ENCODE assay signal across 19 cellular contexts in the genomic region with DNA sequence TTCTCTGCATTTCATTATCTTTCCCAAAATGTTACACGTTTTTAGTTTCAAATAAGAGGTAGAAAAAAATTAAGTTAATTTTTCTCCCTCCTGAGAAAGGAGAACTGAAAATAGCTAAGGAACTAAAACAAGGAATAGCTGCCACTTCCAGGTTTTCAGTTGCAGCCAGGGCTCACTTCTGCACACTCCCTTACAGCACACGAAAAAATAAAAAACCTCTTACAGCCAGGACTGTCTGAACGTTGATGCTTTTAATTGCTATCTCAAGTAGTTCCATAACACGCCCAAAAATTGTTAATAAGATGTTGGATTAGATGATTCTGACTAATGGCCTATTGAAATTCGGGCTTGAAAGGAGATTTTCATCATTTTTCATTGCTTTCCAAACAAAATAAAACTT.
DNase-seq lines count a peak whose midpoint lies in the region; ATAC-seq and TF ChIP-seq lines count a peak whose summit lies in the region.
"Had no signal": no experiment of that assay in that cellular context is flagged by ENCODE, and none has a peak within 500 bp of the region (broad histone marks: within the 10 kb centered on the region; RNA-seq: fewer than 3 reads in every experiment).

No MANE protein-coding gene starts in this region.

- no peak overlapping the region for H3K4me3 ChIP-seq in BLaER1 treated with 17β-estradiol and CSF1 and Interleukin-3, amounts not matched to agents 10 nM and 100 nM
- no peak overlapping the region for H3K4me3 ChIP-seq in fibroblast of the aortic adventitia (ENCODE audit: low read depth, low read length)
- H3K4me3 ChIP-seq in thoracic aorta: peak overlapping the region; percentile 37
- H3K4me3 ChIP-seq: A549, Peyer's patch had no signal

- no peaks in the 10 kb centered on the region for H3K27me3 ChIP-seq in BLaER1 treated with 17β-estradiol and CSF1 and Interleukin-3, amounts not matched to agents 10 nM and 100 nM
- H3K27me3 ChIP-seq in thoracic aorta (replicated peaks; ENCODE audit: insufficient read depth): no peaks in the 10 kb centered on the region
- H3K27me3 ChIP-seq: Peyer's patch had no signal

- TF ChIP-seq CTCF in fibroblast of the aortic adventitia (IDR thresholded peaks at IDR 0.05; ENCODE audit: insufficient read depth, low read length) (no peak), thoracic aorta (IDR thresholded peaks at IDR 0.05) (no peak)

- H3K4me3 Mint-ChIP-seq in natural killer cell treated with Interleukin-12 subunit alpha and Interleukin-12 subunit beta and Interleukin-15 and Interleukin-18, amount 100 ng/mL, for 72 hours: no peak overlapping the region
- H3K4me3 Mint-ChIP-seq: H9 had no signal

- ATAC-seq in thoracic aorta (ENCODE audit: insufficient number of reproducible peaks, low FRiP score, low read depth) (no peak), GM18498 (IDR thresholded peaks at IDR 0.05; ENCODE audit: unreplicated experiment) (no peak)
- no peak for ATAC-seq in natural killer cell treated with Interleukin-12 subunit alpha and Interleukin-12 subunit beta and Interleukin-15 and Interleukin-18, amount 100 ng/mL, for 72 hours
- ATAC-seq: A549, Right ventricle myocardium inferior, SK-N-SH treated with all-trans-retinoic acid at 6 μM for 48 hours had no signal

- H3K27ac ChIP-seq in BLaER1 treated with 17β-estradiol and CSF1 and Interleukin-3, amounts not matched to agents 10 nM and 100 nM: peak overlapping the region in 3 of 11 experiments; percentile 11 to 96 (median 94); a peak in 4 of 22 replicates
- H3K27ac ChIP-seq in thoracic aorta: peak overlapping the region; percentile 21 to 45
- H3K27ac ChIP-seq: A549, C4-2B, HL-60, Peyer's patch had no signal

- H3K27ac Mint-ChIP-seq in natural killer cell treated with Interleukin-12 subunit alpha and Interleukin-12 subunit beta and Interleukin-15 and Interleukin-18, amount 100 ng/mL, for 72 hours: no peak overlapping the region
- H3K27ac Mint-ChIP-seq: H9 had no signal

- no peaks in the 10 kb centered on the region for H3K4me1 Mint-ChIP-seq in natural killer cell treated with Interleukin-12 subunit alpha and Interleukin-12 subunit beta and Interleukin-15 and Interleukin-18, amount 100 ng/mL, for 72 hours (ENCODE audit: low read depth in 2 of 2)
- H3K4me1 Mint-ChIP-seq: H9 had no signal

- no peaks in the 10 kb centered on the region for H3K9me3 Mint-ChIP-seq in natural killer cell treated with Interleukin-12 subunit alpha and Interleukin-12 subunit beta and Interleukin-15 and Interleukin-18, amount 100 ng/mL, for 72 hours

- no peaks in the 10 kb centered on the region for H4K20me1 ChIP-seq in BLaER1 treated with 17β-estradiol and CSF1 and Interleukin-3, amounts not matched to agents 10 nM and 100 nM

- H3K4me1 ChIP-seq in BLaER1 treated with 17β-estradiol and CSF1 and Interleukin-3, amounts not matched to agents 10 nM and 100 nM: peaks cover 40 to 68% (median 55%) of the 10 kb centered on the region in 10 experiments
- H3K4me1 ChIP-seq in thoracic aorta (ENCODE audit: control insufficient read depth in 1 of 2, low read depth in 2 of 2): peaks cover 5 to 24% of the 10 kb centered on the region in 2 donors
- H3K4me1 ChIP-seq: A549, Peyer's patch had no signal

- H3K9ac ChIP-seq in BLaER1 treated with 17β-estradiol and CSF1 and Interleukin-3, amounts not matched to agents 10 nM and 100 nM: no peak overlapping the region

- peaks cover 16 to 21% of the 10 kb centered on the region in 2 donors for H3K27me3 Mint-ChIP-seq in natural killer cell treated with Interleukin-12 subunit alpha and Interleukin-12 subunit beta and Interleukin-15 and Interleukin-18, amount 100 ng/mL, for 72 hours

- peak; percentile 81 for DNase-seq in MV-4-11 (lab: John Stamatoyannopoulos, UW)
- DNase-seq in fibroblast of the aortic adventitia (ENCODE audit: low read depth): peak; percentile 18
- DNase-seq in thoracic aorta (ENCODE audit: low spot score): no peak
- DNase-seq in natural killer cell treated with Interleukin-12 subunit alpha and Interleukin-12 subunit beta and Interleukin-15 and Interleukin-18, amount 100 ng/mL, for 72 hours (ENCODE audit: low spot score): no peak
- DNase-seq in SHP77 treated with DMSO at 0.1 percent for 48 hours (lab: John Stamatoyannopoulos, UW): no peak
- DNase-seq: DMS 273 treated with DMSO at 0.1 percent for 48 hours, H9, NCI-H146, NCI-H2081 treated with DMSO at 0.1 percent for 48 hours, NCI-H510A, NCI-H774, Peyer's patch had no signal

- H3K9me3 ChIP-seq in BLaER1 treated with 17β-estradiol and CSF1 and Interleukin-3, amounts not matched to agents 10 nM and 100 nM (replicated peaks in 1 of 11): peaks cover 54 to 90% (median 84%) of the 10 kb centered on the region in 11 experiments
- H3K9me3 ChIP-seq in thoracic aorta: no peaks in the 10 kb centered on the region
- H3K9me3 ChIP-seq: A549, Peyer's patch had no signal

- H3K36me3 ChIP-seq in BLaER1 treated with 17β-estradiol and CSF1 and Interleukin-3, amounts not matched to agents 10 nM and 100 nM: peaks cover 0 to 16% (median 0%) of the 10 kb centered on the region in 11 experiments; a peak in 3 of 22 replicates
- H3K36me3 ChIP-seq in thoracic aorta: no peaks in the 10 kb centered on the region
- H3K36me3 ChIP-seq: Peyer's patch had no signal

- no peaks in the 10 kb centered on the region for H3K36me3 Mint-ChIP-seq in natural killer cell treated with Interleukin-12 subunit alpha and Interleukin-12 subunit beta and Interleukin-15 and Interleukin-18, amount 100 ng/mL, for 72 hours

- H3K4me2 ChIP-seq in BLaER1 treated with 17β-estradiol and CSF1 and Interleukin-3, amounts not matched to agents 10 nM and 100 nM: peak overlapping the region in 6 of 11 experiments; percentile 20 to 61 (median 34); a peak in 12 of 22 replicates
- H3K4me2 ChIP-seq: A549 had no signal

Comparison
In these comparisons a context has a peak if more than half of its experiments do, and no peak if none do; other contexts are left out.
1. DNase-seq: peak in MV-4-11 (single experiment) and fibroblast of the aortic adventitia (single experiment); none in thoracic aorta (single experiment), natural killer cell treated with Interleukin-12 subunit alpha and Interleukin-12 subunit beta and Interleukin-15 and Interleukin-18, amount 100 ng/mL, for 72 hours (single experiment) and SHP77 treated with DMSO at 0.1 percent for 48 hours (single experiment).